ENCODE assay signal across 1 cellular context in the genomic region with DNA sequence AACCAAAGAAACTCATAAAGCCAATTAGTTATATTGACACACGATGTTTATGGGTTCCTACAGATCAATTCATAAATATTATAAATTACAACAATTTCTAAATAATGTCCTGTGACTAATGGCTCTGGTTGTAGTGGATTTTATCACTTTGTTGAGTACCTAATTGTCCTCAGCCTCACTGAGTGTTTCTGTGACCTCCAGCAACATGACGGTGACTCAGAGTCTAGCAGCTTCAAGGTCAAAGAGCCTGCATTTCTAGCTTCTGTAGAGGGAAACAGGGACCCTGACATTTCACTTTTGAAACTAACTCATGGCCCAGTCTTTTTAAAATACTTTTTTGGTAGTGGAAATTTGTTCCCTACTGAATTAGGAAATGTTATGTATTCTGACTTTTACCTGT.
TF ChIP-seq lines count a peak whose summit lies in the region.

No MANE protein-coding gene starts in this region.

TF ChIP-seq in HepG2, 621 proteins besides CTCF, POLR2A, EP300 and RAD21 (continued from another document):
- TF ChIP-seq, protein P1, sequence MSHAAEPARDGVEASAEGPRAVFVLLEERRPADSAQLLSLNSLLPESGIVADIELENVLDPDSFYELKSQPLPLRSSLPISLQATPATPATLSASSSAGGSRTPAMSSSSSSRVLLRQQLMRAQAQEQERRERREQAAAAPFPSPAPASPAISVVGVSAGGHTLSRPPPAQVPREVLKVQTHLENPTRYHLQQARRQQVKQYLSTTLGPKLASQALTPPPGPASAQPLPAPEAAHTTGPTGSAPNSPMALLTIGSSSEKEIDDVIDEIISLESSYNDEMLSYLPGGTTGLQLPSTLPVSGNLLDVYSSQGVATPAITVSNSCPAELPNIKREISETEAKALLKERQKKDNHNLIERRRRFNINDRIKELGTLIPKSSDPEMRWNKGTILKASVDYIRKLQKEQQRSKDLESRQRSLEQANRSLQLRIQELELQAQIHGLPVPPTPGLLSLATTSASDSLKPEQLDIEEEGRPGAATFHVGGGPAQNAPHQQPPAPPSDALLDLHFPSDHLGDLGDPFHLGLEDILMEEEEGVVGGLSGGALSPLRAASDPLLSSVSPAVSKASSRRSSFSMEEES (CRISPR knock-in tag; IDR thresholded peaks at IDR 0.05) = no peak
- no peak for TF ChIP-seq HIVEP1 (CRISPR knock-in tag; IDR thresholded peaks at IDR 0.05)
- TF ChIP-seq ZFP1 (CRISPR knock-in tag; IDR thresholded peaks at IDR 0.05) = no peak
